In genomic region chr12:130587966-130588365, GRCh38 we compare ENCODE assay signal across 32 cellular contexts.
"Had no signal": no experiment of that assay in that cellular context is flagged by ENCODE, and none has a peak within 500 bp of the region (broad histone marks: within the 10 kb centered on the region; RNA-seq: fewer than 3 reads in every experiment).

No MANE protein-coding gene starts in this region.

- H3K27ac ChIP-seq: adrenal gland, body of pancreas, brain microvascular endothelial cell, breast epithelium, VCaP had no signal

- H3K27me3 ChIP-seq: adrenal gland, body of pancreas, brain microvascular endothelial cell had no signal

- H3K4me1 ChIP-seq: adrenal gland, body of pancreas, breast epithelium had no signal

- H3K9me3 ChIP-seq: adrenal gland, body of pancreas had no signal

- H3K4me3 ChIP-seq: adrenal gland, body of pancreas, breast epithelium had no signal

- H3K36me3 ChIP-seq: adrenal gland, brain microvascular endothelial cell, breast epithelium had no signal

- ATAC-seq: activated CD8-positive, alpha-beta T cell treated with anti-CD3 and anti-CD28 coated beads for 36 hours; activated naive CD4-positive, alpha-beta T cell treated with anti-CD3 and anti-CD28 coated beads, Interleukin-2, amount 50 U/mL, for 72 hours; activated T-cell treated with anti-CD3 and anti-CD28 coated beads, Interleukin-2, amount 50 U/mL, for 4 hours; activated T-cell treated with anti-CD3 and anti-CD28 coated beads, Interleukin-2, amount 50 U/mL, for 72 hours; activated T-helper 17 cell treated with anti-CD3 and anti-CD28 coated beads, Interleukin-2, amount 50 U/mL, for 72 hours; body of pancreas had no signal

- DNase-seq: activated B cell treated with CpG ODN at 0.5 μM for 24 hours; activated CD4-positive, alpha-beta memory T cell treated with anti-CD3 and anti-CD28 coated beads for 36 hours; activated CD4-positive, alpha-beta T cell treated with anti-CD3 and anti-CD28 coated beads for 4 hours; activated CD4-positive, alpha-beta T cell treated with anti-CD3 and anti-CD28 coated beads, Interleukin-2, amount 10 ng/mL, durations not matched to agents 24 days and 14 days; activated CD4-positive, alpha-beta T cell treated with anti-CD3 and anti-CD28 coated beads, Interleukin-2, amount 50 U/mL, for 1 hour; activated CD4-positive, alpha-beta T cell treated with anti-CD3 and anti-CD28 coated beads, Interleukin-2, amount 50 U/mL, for 4 hours; activated CD4-positive, CD25-positive, alpha-beta regulatory T cell treated with anti-CD3 and anti-CD28 coated beads, Interleukin-2, amount 50 U/mL, for 72 hours; activated CD8-positive, alpha-beta memory T cell treated with anti-CD3 and anti-CD28 coated beads, Interleukin-2, amount 50 U/mL, for 4 hours; activated CD8-positive, alpha-beta T cell treated with anti-CD3 and anti-CD28 coated beads for 36 hours; activated effector memory CD4-positive, alpha-beta T cell treated with anti-CD3 and anti-CD28 coated beads, Interleukin-2, amount 50 U/mL, for 16 hours; activated gamma-delta T cell treated with Interleukin-2 at 50 U/mL for 16 hours; activated naive CD4-positive, alpha-beta T cell; activated naive CD4-positive, alpha-beta T cell treated with anti-CD3 and anti-CD28 coated beads for 36 hours; activated naive CD4-positive, alpha-beta T cell treated with anti-CD3 and anti-CD28 coated beads, Interleukin-2, amount 50 U/mL, for 16 hours; activated naive CD8-positive, alpha-beta T cell treated with anti-CD3 and anti-CD28 coated beads for 36 hours; activated T-cell treated with anti-CD3 and anti-CD28 coated beads for 4 hours; activated T-cell treated with anti-CD3 and anti-CD28 coated beads, Interleukin-2, amount 50 U/mL, for 1 hour; activated T-cell treated with anti-CD3 and anti-CD28 coated beads, Interleukin-2, amount 50 U/mL, for 4 hours; activated T-cell treated with anti-CD3 and anti-CD28 coated beads, Interleukin-2, amount 50 U/mL, for 72 hours; adrenal gland; amniotic stem cell; aorta; body of pancreas; brain microvascular endothelial cell; central memory CD4-positive, alpha-beta T cell; T-helper 1 cell; T-helper 2 cell; T-helper 9 cell had no signal
